ENCODE assay signal across 2 cellular contexts in the genomic region with DNA sequence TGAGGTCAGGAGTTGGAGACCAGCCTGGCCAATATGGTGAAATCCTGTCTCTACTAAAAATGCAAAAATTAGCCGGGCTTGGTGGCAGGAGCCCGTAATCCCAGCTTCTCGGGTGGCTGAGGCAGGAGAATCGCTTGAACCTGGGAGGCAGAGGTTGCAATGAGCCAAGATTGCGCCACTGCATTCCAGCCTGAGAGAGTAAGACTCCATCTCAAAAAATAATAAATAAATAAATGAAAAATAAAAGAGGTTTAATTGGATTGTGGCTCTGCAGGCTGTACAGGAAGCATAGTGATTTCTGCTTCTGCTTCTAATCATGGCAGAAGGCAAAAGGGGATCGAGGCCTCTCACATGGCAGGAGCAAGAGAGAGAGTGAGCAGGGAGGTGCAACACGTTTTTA.
A peak's percentile ranks its signal among the peaks of the same experiment; 100 is the strongest.
TF ChIP-seq lines count a peak whose summit lies in the region.

No MANE protein-coding gene starts in this region.

TF ChIP-seq in IMR-90, 13 proteins besides CTCF, POLR2A, EP300 and RAD21:
- TF ChIP-seq CEBPB (IDR thresholded peaks at IDR 0.05; ENCODE audit: low read depth, low read length): peak; percentile 54; the same call in 1 of the 2 replicates

TF ChIP-seq in K562, 482 proteins besides CTCF, POLR2A, EP300 and RAD21:
- TF ChIP-seq RBBP5 (IDR thresholded peaks at IDR 0.05; ENCODE audit: borderline replicate concordance, insufficient read depth, low read length, poor library complexity, severe bottlenecking) (peak; percentile 25), CEBPB (tag; IDR thresholded peaks at IDR 0.05) (peak; percentile 69)
